1 cellular context compared by ENCODE assay signal in genomic region chr5:14744296-14745187, GRCh38.
TF ChIP-seq lines count a peak whose summit lies in the region.

No MANE protein-coding gene starts in this region.

TF ChIP-seq in HepG2, 621 proteins besides CTCF, POLR2A, EP300 and RAD21 (continued from another document and continues in another):
- TF ChIP-seq ZNF512 (CRISPR knock-in tag; IDR thresholded peaks at IDR 0.05), result no peak
- no peak for TF ChIP-seq ADNP (CRISPR knock-in tag; IDR thresholded peaks at IDR 0.05)
- TF ChIP-seq CHCHD3 (CRISPR knock-in tag; IDR thresholded peaks at IDR 0.05), result no peak
- TF ChIP-seq ZBTB37 (CRISPR knock-in tag; IDR thresholded peaks at IDR 0.05), result no peak
- TF ChIP-seq NR2C2 (CRISPR knock-in tag; IDR thresholded peaks at IDR 0.05; ENCODE audit: borderline replicate concordance), result no peak; the same call in 1 of the 2 replicates
- 0 out of 2 replicates have a peak, but pooled peaks have one; percentile 44 for TF ChIP-seq HBP1 (CRISPR knock-in tag; IDR thresholded peaks at IDR 0.05; ENCODE audit: low read depth)
- no peak for TF ChIP-seq THYN1 (CRISPR knock-in tag; IDR thresholded peaks at IDR 0.05; ENCODE audit: borderline replicate concordance, low read depth)
- no peak for TF ChIP-seq REST (IDR thresholded peaks at IDR 0.05; ENCODE audit: borderline replicate concordance in 1 of 2, low read depth in 1 of 2, low read length in 2 of 2)
- TF ChIP-seq NR3C1 (CRISPR knock-in tag; IDR thresholded peaks at IDR 0.05), result no peak
- no peak for TF ChIP-seq ZNF558 (CRISPR knock-in tag; IDR thresholded peaks at IDR 0.05; ENCODE audit: borderline replicate concordance)
- no peak for TF ChIP-seq ZNF33A (CRISPR knock-in tag; IDR thresholded peaks at IDR 0.05; ENCODE audit: borderline replicate concordance)
- TF ChIP-seq SP2 (CRISPR knock-in tag; IDR thresholded peaks at IDR 0.05), result no peak
- no peak for TF ChIP-seq JUND (CRISPR knock-in tag; IDR thresholded peaks at IDR 0.05)
- TF ChIP-seq MIER2 (CRISPR knock-in tag; IDR thresholded peaks at IDR 0.05), result no peak
- TF ChIP-seq NFIC (IDR thresholded peaks at IDR 0.05; ENCODE audit: low read length), result no peak
- TF ChIP-seq ZMYM2 (CRISPR knock-in tag; IDR thresholded peaks at IDR 0.05), result no peak
- TF ChIP-seq PRDM15 (CRISPR knock-in tag; IDR thresholded peaks at IDR 0.05), result no peak
- no peak for TF ChIP-seq ELK4 (CRISPR knock-in tag; IDR thresholded peaks at IDR 0.05; ENCODE audit: borderline replicate concordance)
- no peak for TF ChIP-seq NCOA2 (CRISPR knock-in tag; IDR thresholded peaks at IDR 0.05)
- TF ChIP-seq ZFP62 (CRISPR knock-in tag; IDR thresholded peaks at IDR 0.05), result no peak
- TF ChIP-seq SRSF4 (IDR thresholded peaks at IDR 0.05; ENCODE audit: low read depth, low read length, poor library complexity, severe bottlenecking), result no peak
- no peak for TF ChIP-seq YEATS4 (CRISPR knock-in tag; IDR thresholded peaks at IDR 0.05; ENCODE audit: borderline replicate concordance)
- TF ChIP-seq MYPOP (CRISPR knock-in tag; IDR thresholded peaks at IDR 0.05), result no peak
- TF ChIP-seq FOXK1 (CRISPR knock-in tag; IDR thresholded peaks at IDR 0.05; ENCODE audit: borderline replicate concordance, low read depth), result 0 out of 2 replicates have a peak, but pooled peaks have one; percentile 13
- no peak for TF ChIP-seq SAFB2 (CRISPR knock-in tag; IDR thresholded peaks at IDR 0.05; ENCODE audit: borderline replicate concordance, low read depth)
- no peak for TF ChIP-seq YY1 (IDR thresholded peaks at IDR 0.05; ENCODE audit: insufficient read depth, insufficient replicate concordance, low read depth, low read length)
- TF ChIP-seq MED1 (CRISPR knock-in tag; IDR thresholded peaks at IDR 0.05), result peak; percentile 50; the same call in 1 of the 2 replicates
- TF ChIP-seq ZNF256 (CRISPR knock-in tag; conservative IDR thresholded peaks at IDR 0.05), result no peak
- no peak for TF ChIP-seq ZNF674 (CRISPR knock-in tag; IDR thresholded peaks at IDR 0.05; ENCODE audit: low read depth)
- no peak for TF ChIP-seq TBL1XR1 (IDR thresholded peaks at IDR 0.05; ENCODE audit: borderline replicate concordance, low read length, partially characterized antibody)
- no peak for TF ChIP-seq STAT6 (CRISPR knock-in tag; IDR thresholded peaks at IDR 0.05; ENCODE audit: borderline replicate concordance)
- no peak for TF ChIP-seq NCOA5 (CRISPR knock-in tag; IDR thresholded peaks at IDR 0.05)
- no peak for TF ChIP-seq BRF2 (CRISPR knock-in tag; IDR thresholded peaks at IDR 0.05)
- no peak for TF ChIP-seq ZNF780A (CRISPR knock-in tag; IDR thresholded peaks at IDR 0.05)
- TF ChIP-seq ZNF597 (CRISPR knock-in tag; IDR thresholded peaks at IDR 0.05), result no peak
- TF ChIP-seq THAP7 (CRISPR knock-in tag; IDR thresholded peaks at IDR 0.05), result no peak
- no peak for TF ChIP-seq TRIM22 (IDR thresholded peaks at IDR 0.05)
